In genomic region chr20:57174737-57175136, GRCh38 we compare ENCODE assay signal across 15 cellular contexts.
DNase-seq lines count a peak whose midpoint lies in the region; ATAC-seq and TF ChIP-seq lines count a peak whose summit lies in the region.
"Had no signal": no experiment of that assay in that cellular context is flagged by ENCODE, and none has a peak within 500 bp of the region (broad histone marks: within the 10 kb centered on the region; RNA-seq: fewer than 3 reads in every experiment).

No MANE protein-coding gene starts in this region.

- H3K9ac ChIP-seq in KMS-11 (no peak overlapping the region; the same call in 1 of the 2 replicates), SK-N-SH (no peak overlapping the region)
- H3K9ac ChIP-seq: BLaER1 treated with 17β-estradiol and CSF1 and Interleukin-3, amounts not matched to agents 10 nM and 100 nM; GM23248 had no signal

- CTCF ChIA-PET in Caco-2 (lab: Charles Lee) (no interaction called here), SK-N-SH (lab: Yijun Ruan, JAX) (no interaction called here)

- DNase-seq in Caco-2 (no peak), endothelial cell (ENCODE audit: low spot score) (no peak), aorta (peak; percentile 12 to 68), SK-N-SH (no peak), amniotic stem cell (lab: John Stamatoyannopoulos, UW) (no peak)
- DNase-seq: CD8-positive, alpha-beta T cell; DMS 273 treated with DMSO at 0.1 percent for 48 hours; DMS53; GM23248; HCEC 1CT had no signal

- H3K4me3 Mint-ChIP-seq in Caco-2 (ENCODE audit: unreplicated experiment), result no peak overlapping the region
- H3K4me3 Mint-ChIP-seq in endothelial cell (ENCODE audit: unreplicated experiment), result no peak overlapping the region
- H3K4me3 Mint-ChIP-seq: B cell; CD8-positive, alpha-beta T cell; IgD-negative memory B cell had no signal

- BruUV-seq in Caco-2 (replicated peaks; lab: Mats Ljungman, UMichigan), result no TSS peak

- intact Hi-C loops in Caco-2 (cut with micrococcal nuclease; ENCODE audit: unreplicated experiment) (no loop called here), aorta (cut with DNase I) (no loop called here)

- no peak overlapping the region for H3K4me3 ChIP-seq in Caco-2 (ENCODE audit: low read depth, low read length)
- H3K4me3 ChIP-seq in KMS-11 (IDR thresholded peaks at IDR 0.05; ENCODE audit: insufficient read depth, low read depth, low read length), result no peak overlapping the region
- no peak overlapping the region for H3K4me3 ChIP-seq in aorta (ENCODE audit: low read length in 2 of 2)
- H3K4me3 ChIP-seq in SK-N-SH (ENCODE audit: low read depth in 2 of 2, low read length in 1 of 2), result no peak overlapping the region
- H3K4me3 ChIP-seq: BLaER1 treated with 17β-estradiol and CSF1 and Interleukin-3, amounts not matched to agents 10 nM and 100 nM; GM23248 had no signal

- peaks cover 93% of the 10 kb centered on the region for H3K36me3 Mint-ChIP-seq in Caco-2 (ENCODE audit: insufficient read depth, unreplicated experiment)
- peaks cover 3% of the 10 kb centered on the region for H3K36me3 Mint-ChIP-seq in endothelial cell (ENCODE audit: low read depth, unreplicated experiment)
- H3K36me3 Mint-ChIP-seq: CD8-positive, alpha-beta T cell had no signal

- H3K27me3 ChIP-seq in Caco-2 (replicated peaks; ENCODE audit: control insufficient read depth, insufficient read depth, low read length), result no peaks in the 10 kb centered on the region
- H3K27me3 ChIP-seq in KMS-11 (ENCODE audit: insufficient read depth, low read depth), result no peaks in the 10 kb centered on the region
- H3K27me3 ChIP-seq in aorta (ENCODE audit: control insufficient read depth in 1 of 2, insufficient read depth in 2 of 2, low read length in 1 of 2), result no peaks in the 10 kb centered on the region
- H3K27me3 ChIP-seq in SK-N-SH (ENCODE audit: insufficient read depth), result no peaks in the 10 kb centered on the region
- H3K27me3 ChIP-seq: BLaER1 treated with 17β-estradiol and CSF1 and Interleukin-3, amounts not matched to agents 10 nM and 100 nM had no signal

- H3K9me3 Mint-ChIP-seq in Caco-2 (ENCODE audit: unreplicated experiment) (no peaks in the 10 kb centered on the region), endothelial cell (ENCODE audit: unreplicated experiment) (no peaks in the 10 kb centered on the region)
- H3K9me3 Mint-ChIP-seq: CD8-positive, alpha-beta T cell; IgD-negative memory B cell had no signal

- no peak for ATAC-seq in aorta (ENCODE audit: low FRiP score)
- ATAC-seq: CD8-positive, alpha-beta T cell had no signal

- H3K79me2 ChIP-seq in KMS-11 (ENCODE audit: insufficient read depth, low read depth) (no peaks in the 10 kb centered on the region), SK-N-SH (ENCODE audit: insufficient read depth) (no peaks in the 10 kb centered on the region)

- H3K4me1 ChIP-seq in Caco-2, result no peaks in the 10 kb centered on the region
- H3K4me1 ChIP-seq in KMS-11 (ENCODE audit: low read depth, poor library complexity, severe bottlenecking), result peaks cover 37% of the 10 kb centered on the region
- no peaks in the 10 kb centered on the region for H3K4me1 ChIP-seq in aorta (ENCODE audit: control insufficient read depth in 1 of 2, insufficient read depth in 2 of 2, low read length in 2 of 2)
- no peaks in the 10 kb centered on the region for H3K4me1 ChIP-seq in SK-N-SH (ENCODE audit: control insufficient read depth in 1 of 2, insufficient read depth in 2 of 2, low read depth in 1 of 2, low read length in 1 of 2)

- H3K4me2 ChIP-seq in KMS-11, result peak overlapping the region; percentile 51
- H3K4me2 ChIP-seq in SK-N-SH, result no peak overlapping the region

- H4K20me1 ChIP-seq in KMS-11 (ENCODE audit: insufficient read depth) (no peaks in the 10 kb centered on the region), SK-N-SH (ENCODE audit: insufficient read depth) (no peaks in the 10 kb centered on the region)
- H4K20me1 ChIP-seq: BLaER1 treated with 17β-estradiol and CSF1 and Interleukin-3, amounts not matched to agents 10 nM and 100 nM had no signal

- no peaks in the 10 kb centered on the region for H3K27me3 Mint-ChIP-seq in Caco-2 (ENCODE audit: insufficient read depth, unreplicated experiment)
- peaks cover 14% of the 10 kb centered on the region for H3K27me3 Mint-ChIP-seq in endothelial cell (ENCODE audit: unreplicated experiment)

- POLR2A ChIA-PET in Caco-2 (lab: Charles Lee) (no interaction called here), SK-N-SH (lab: Yijun Ruan, JAX) (no interaction called here)

- H3K36me3 ChIP-seq in Caco-2 (ENCODE audit: control insufficient read depth, insufficient read depth, low read length) (no peaks in the 10 kb centered on the region), KMS-11 (ENCODE audit: insufficient read depth) (no peaks in the 10 kb centered on the region), aorta (ENCODE audit: control insufficient read depth in 1 of 2, insufficient read depth in 2 of 2, low read length in 1 of 2) (no peaks in the 10 kb centered on the region), SK-N-SH (replicated peaks in 1 of 2; ENCODE audit: control insufficient read depth in 1 of 2, insufficient read depth in 2 of 2, low read length in 1 of 2) (no peaks in the 10 kb centered on the region)
- H3K36me3 ChIP-seq: BLaER1 treated with 17β-estradiol and CSF1 and Interleukin-3, amounts not matched to agents 10 nM and 100 nM had no signal

- 76 to 77% methylated on average over 9 of the region's 9 CpGs for WGBS in aorta, 2 donors
- WGBS in SK-N-SH (ENCODE audit: low lambda C conversion rate), result 41% methylated on average over 9 of the region's 9 CpGs

- no peaks in the 10 kb centered on the region for H3F3A ChIP-seq in SK-N-SH (replicated peaks; ENCODE audit: insufficient read depth)

- H3K9me3 ChIP-seq in Caco-2 (no peaks in the 10 kb centered on the region), aorta (ENCODE audit: control insufficient read depth, low read length) (peaks cover 2% of the 10 kb centered on the region), SK-N-SH (no peaks in the 10 kb centered on the region)
- H3K9me3 ChIP-seq: BLaER1 treated with 17β-estradiol and CSF1 and Interleukin-3, amounts not matched to agents 10 nM and 100 nM had no signal

- TF ChIP-seq CTCF in Caco-2 (IDR thresholded peaks at IDR 0.05; ENCODE audit: insufficient read depth in 1 of 2, low read depth in 1 of 2, low read length in 1 of 2, severe bottlenecking in 1 of 2, unreplicated experiment in 1 of 2) (no peak), KMS-11 (conservative IDR thresholded peaks at IDR 0.05; ENCODE audit: low read depth, low read length) (no peak), endothelial cell (IDR thresholded peaks at IDR 0.05; ENCODE audit: unreplicated experiment) (no peak), SK-N-SH (IDR thresholded peaks at IDR 0.05) (no peak)

- H3K27ac ChIP-seq in KMS-11 (peak overlapping the region; percentile 76), aorta (ENCODE audit: low read depth in 1 of 2, low read length in 2 of 2) (no peak overlapping the region), SK-N-SH (ENCODE audit: low read depth in 2 of 2, low read length in 1 of 2) (no peak overlapping the region)
- H3K27ac ChIP-seq: BLaER1 treated with 17β-estradiol and CSF1 and Interleukin-3, amounts not matched to agents 10 nM and 100 nM; GM23248; HL-60 had no signal

- H3K27ac Mint-ChIP-seq in Caco-2 (ENCODE audit: unreplicated experiment) (peak overlapping the region; percentile 7), endothelial cell (ENCODE audit: unreplicated experiment) (peak overlapping the region; percentile 61)
- H3K27ac Mint-ChIP-seq: B cell; CD8-positive, alpha-beta T cell had no signal

- H3K9me2 ChIP-seq in SK-N-SH, result no peaks in the 10 kb centered on the region

- H2AFZ ChIP-seq in KMS-11 (ENCODE audit: low read depth) (no peak overlapping the region), SK-N-SH (ENCODE audit: low read depth) (no peak overlapping the region)
- H2AFZ ChIP-seq: GM23248 had no signal

- TF ChIP-seq EP300 in SK-N-SH (IDR thresholded peaks at IDR 0.05; ENCODE audit: borderline replicate concordance in 1 of 2, low read depth in 1 of 2, low read length in 1 of 2), result no peak

- TF ChIP-seq RAD21 in SK-N-SH (IDR thresholded peaks at IDR 0.05; ENCODE audit: low read length), result no peak

- peaks cover 6% of the 10 kb centered on the region for H3K4me1 Mint-ChIP-seq in Caco-2 (ENCODE audit: low read depth, unreplicated experiment)
- H3K4me1 Mint-ChIP-seq in endothelial cell (ENCODE audit: unreplicated experiment), result peaks cover 7% of the 10 kb centered on the region
- H3K4me1 Mint-ChIP-seq: B cell, IgD-negative memory B cell had no signal

TF ChIP-seq in SK-N-SH, 30 proteins besides CTCF, POLR2A, EP300 and RAD21 (continues in another document):
- no peak for TF ChIP-seq RXRA (IDR thresholded peaks at IDR 0.05; ENCODE audit: borderline replicate concordance, low read depth)
- TF ChIP-seq PBX3 (IDR thresholded peaks at IDR 0.05), result no peak

Comparison
In these comparisons a context has a peak if more than half of its experiments do, and no peak if none do; other contexts are left out.
1. DNase-seq: peak in aorta (2 of 2); none in Caco-2 (0 of 2), endothelial cell (single experiment), SK-N-SH (single experiment) and amniotic stem cell (single experiment).